Comparison of ENCODE assay signal across 28 cellular contexts in genomic region chr5:111606194-111606593, GRCh38.
"Had no signal": no experiment of that assay in that cellular context is flagged by ENCODE, and none has a peak within 500 bp of the region (broad histone marks: within the 10 kb centered on the region; RNA-seq: fewer than 3 reads in every experiment).

No MANE protein-coding gene starts in this region.

- H3K4me2 ChIP-seq: smooth muscle cell had no signal

- H3K9me3 ChIP-seq: neutrophil, pancreas, right atrium auricular region, suprapubic skin, transverse colon, upper lobe of right lung, uterus had no signal

- H3K27me3 ChIP-seq: gastroesophageal sphincter, heart right ventricle, neutrophil, pancreas, right atrium auricular region, suprapubic skin, transverse colon, upper lobe of right lung, uterus had no signal

- FAIRE-seq: endometrium, pancreas had no signal

- H3K27ac ChIP-seq: foreskin keratinocyte, gastroesophageal sphincter, heart right ventricle, neutrophil, pancreas, right atrium auricular region, suprapubic skin, transverse colon, upper lobe of right lung, uterus had no signal

- H3K4me1 ChIP-seq: foreskin keratinocyte, gastroesophageal sphincter, heart right ventricle, pancreas, right atrium auricular region, suprapubic skin, transverse colon, upper lobe of right lung, uterus had no signal

- ATAC-seq: effector memory CD8-positive, alpha-beta T cell; foreskin keratinocyte; gastroesophageal sphincter; heart right ventricle; left colon; natural killer cell treated with Interleukin-12 subunit alpha and Interleukin-12 subunit beta and Interleukin-15 and Interleukin-18, amount 100 ng/mL, for 72 hours; pancreas; sciatic nerve; stimulated activated naive CD8-positive, alpha-beta T cell treated with anti-CD3 and anti-CD28 coated beads, Interleukin-15, amount 100 ng/mL, for 72 hours; upper lobe of right lung had no signal

- H3K4me3 ChIP-seq: gastroesophageal sphincter, heart right ventricle, lung, pancreas, right atrium auricular region, smooth muscle cell, suprapubic skin, transverse colon, upper lobe of right lung, uterus had no signal

- DNase-seq: cortex of kidney; effector memory CD8-positive, alpha-beta T cell; glutamatergic neuron; heart right ventricle; hippocampal formation; islet precursor cell; kidney glomerular epithelial cell; left colon; pancreas; stimulated activated CD4-positive, alpha-beta T cell treated with anti-CD3 and anti-CD28 coated beads, Interleukin-12 subunit alpha, Interleukin-12 subunit beta, amount 100 ng/mL, for 4 hours; stimulated activated CD4-positive, alpha-beta T cell treated with anti-CD3 and anti-CD28 coated beads, Interleukin-1b, Interleukin-23, amount 100 ng/mL, for 48 hours; stimulated activated CD4-positive, alpha-beta T cell treated with anti-CD3 and anti-CD28 coated beads, Interleukin-4, amount 100 ng/mL, for 1 hour; stimulated activated CD8-positive, alpha-beta memory T cell treated with anti-CD3 and anti-CD28 coated beads, Interleukin-4, amount 100 ng/mL, for 48 hours; stimulated activated naive CD4-positive, alpha-beta T cell; stimulated activated naive CD8-positive, alpha-beta T cell treated with anti-CD3 and anti-CD28 coated beads, Interleukin-15, amount 100 ng/mL, for 72 hours; transverse colon; upper lobe of right lung; uterus had no signal

- H3K36me3 ChIP-seq: gastroesophageal sphincter, heart right ventricle, neutrophil, pancreas, right atrium auricular region, suprapubic skin, transverse colon, upper lobe of right lung, uterus had no signal
